Comparison of ENCODE assay signal across 13 cellular contexts in genomic region chr2:174339971-174340399, GRCh38. TPM values are rescaled to one million over a fixed set of nuclear protein-coding genes. Genes with fewer than 3 reads are reported as not detected.
A peak's percentile ranks its signal among the peaks of the same experiment; 100 is the strongest.
DNase-seq lines count a peak whose midpoint lies in the region; ATAC-seq and TF ChIP-seq lines count a peak whose summit lies in the region.
"Had no signal": no experiment of that assay in that cellular context is flagged by ENCODE, and none has a peak within 500 bp of the region (broad histone marks: within the 10 kb centered on the region; RNA-seq: fewer than 3 reads in every experiment).

No MANE protein-coding gene starts in this region.

- TF ChIP-seq CTCF in AG10803 (conservative IDR thresholded peaks at IDR 0.05; ENCODE audit: low read length) (peak; percentile 18; the same call in 1 of the 2 replicates), Calu3 (IDR thresholded peaks at IDR 0.05; ENCODE audit: unreplicated experiment) (no peak)

- intact Hi-C loops in Calu3 (cut with micrococcal nuclease; ENCODE audit: unreplicated experiment), result loop anchor here (5.0 to 10.0 kb wide), 4 partner anchors 385 to 768 kb away; no protein-coding TSS in a partner anchor
- intact Hi-C loops in activated T-helper 1 cell treated with anti-CD3 and anti-CD28 coated beads, Interleukin-12 subunit alpha, Interleukin-12 subunit beta, Interleukin-2, Interleukin-4 antibody, amounts not matched to agents 30 ng/mL and 10 ng/mL and 1 ng/mL, durations not matched to agents 14 hours and 24 hours and 36 hours (cut with micrococcal nuclease), result loop anchor here (2.0 to 10.0 kb wide), 7 partner anchors 181 to 1752 kb away; partner anchors contain the start of gene HOXD13

- peaks cover 11% of the 10 kb centered on the region for H3K36me3 Mint-ChIP-seq in Calu3 (ENCODE audit: insufficient read depth, unreplicated experiment)
- peaks cover 3% of the 10 kb centered on the region for H3K36me3 Mint-ChIP-seq in activated T-helper 1 cell treated with anti-CD3 and anti-CD28 coated beads, Interleukin-12 subunit alpha, Interleukin-12 subunit beta, Interleukin-2, Interleukin-4 antibody, amounts not matched to agents 30 ng/mL and 10 ng/mL and 1 ng/mL, durations not matched to agents 14 hours and 24 hours and 36 hours (ENCODE audit: low read depth)

- no peak overlapping the region for H2BK120ac ChIP-seq in mesendoderm (ENCODE audit: low read depth, low read length)

- peak overlapping the region; percentile 77 for H3K56ac ChIP-seq in mesendoderm (ENCODE audit: low read length)

- H3K79me1 ChIP-seq in mesendoderm (ENCODE audit: low read length), result no peaks in the 10 kb centered on the region

- no CpG with 5 or more reads among the region's 32 CpGs for WGBS in mesendoderm (ENCODE audit: extremely low coverage, insufficient coverage, low lambda C conversion rate)

- H3K9me3 Mint-ChIP-seq in Calu3 (ENCODE audit: low read depth, unreplicated experiment), result no peaks in the 10 kb centered on the region
- H3K9me3 Mint-ChIP-seq in activated T-helper 1 cell treated with anti-CD3 and anti-CD28 coated beads, Interleukin-12 subunit alpha, Interleukin-12 subunit beta, Interleukin-2, Interleukin-4 antibody, amounts not matched to agents 30 ng/mL and 10 ng/mL and 1 ng/mL, durations not matched to agents 14 hours and 24 hours and 36 hours, result no peaks in the 10 kb centered on the region
- H3K9me3 Mint-ChIP-seq: activated CD8-positive, alpha-beta T cell treated with anti-CD3 and anti-CD28 coated beads for 36 hours had no signal

- peak overlapping the region; percentile 62 for H3K4me3 Mint-ChIP-seq in Calu3 (ENCODE audit: low read depth, unreplicated experiment)
- no peak overlapping the region for H3K4me3 Mint-ChIP-seq in activated T-helper 1 cell treated with anti-CD3 and anti-CD28 coated beads, Interleukin-12 subunit alpha, Interleukin-12 subunit beta, Interleukin-2, Interleukin-4 antibody, amounts not matched to agents 30 ng/mL and 10 ng/mL and 1 ng/mL, durations not matched to agents 14 hours and 24 hours and 36 hours
- H3K4me3 Mint-ChIP-seq: activated CD8-positive, alpha-beta T cell treated with anti-CD3 and anti-CD28 coated beads for 36 hours had no signal

- BruUV-seq in Calu3 (replicated peaks; lab: Mats Ljungman, UMichigan), result no TSS peak

- ATAC-seq in HG02759 (IDR thresholded peaks at IDR 0.05; ENCODE audit: unreplicated experiment) (no peak), HG03175 (IDR thresholded peaks at IDR 0.05; ENCODE audit: unreplicated experiment) (no peak)
- ATAC-seq: activated CD8-positive, alpha-beta T cell treated with anti-CD3 and anti-CD28 coated beads for 36 hours had no signal

- CTCF ChIA-PET in Calu3 (lab: Charles Lee), result no interaction called here

- no peak overlapping the region for H4K5ac ChIP-seq in mesendoderm (ENCODE audit: low read length)

- H3K4me3 ChIP-seq in AG10803 (ENCODE audit: low read length), result peak overlapping the region; percentile 48
- no peak overlapping the region for H3K4me3 ChIP-seq in mesendoderm (ENCODE audit: low read length)
- H3K4me3 ChIP-seq in SJCRH30, result no peak overlapping the region
- H3K4me3 ChIP-seq: prostate gland, SJSA1 had no signal

- H3K27ac ChIP-seq in mesendoderm (ENCODE audit: low read depth, low read length) (no peak overlapping the region), SJCRH30 (no peak overlapping the region)
- H3K27ac ChIP-seq: brain microvascular endothelial cell, prostate gland, SJSA1, upper lobe of left lung had no signal

- peaks cover 88% of the 10 kb centered on the region for H3K27me3 Mint-ChIP-seq in Calu3 (ENCODE audit: unreplicated experiment)
- H3K27me3 Mint-ChIP-seq in activated T-helper 1 cell treated with anti-CD3 and anti-CD28 coated beads, Interleukin-12 subunit alpha, Interleukin-12 subunit beta, Interleukin-2, Interleukin-4 antibody, amounts not matched to agents 30 ng/mL and 10 ng/mL and 1 ng/mL, durations not matched to agents 14 hours and 24 hours and 36 hours (ENCODE audit: insufficient read depth), result peaks cover 67% of the 10 kb centered on the region

- no peaks in the 10 kb centered on the region; the same call in 1 of the 2 replicates for H3K9me3 ChIP-seq in SJCRH30 (replicated peaks)
- H3K9me3 ChIP-seq: prostate gland, SJSA1, upper lobe of left lung had no signal

- H3K79me2 ChIP-seq in mesendoderm (ENCODE audit: control insufficient read depth, insufficient read depth, low read length), result no peaks in the 10 kb centered on the region

- H2BK15ac ChIP-seq in mesendoderm (replicated peaks; ENCODE audit: low read depth), result no peak overlapping the region

- H3K18ac ChIP-seq in mesendoderm (ENCODE audit: low read length), result peak overlapping the region; percentile 63

- peaks cover 22% of the 10 kb centered on the region for H3K4me1 Mint-ChIP-seq in Calu3 (ENCODE audit: low read depth, unreplicated experiment)
- peaks cover 39% of the 10 kb centered on the region for H3K4me1 Mint-ChIP-seq in activated T-helper 1 cell treated with anti-CD3 and anti-CD28 coated beads, Interleukin-12 subunit alpha, Interleukin-12 subunit beta, Interleukin-2, Interleukin-4 antibody, amounts not matched to agents 30 ng/mL and 10 ng/mL and 1 ng/mL, durations not matched to agents 14 hours and 24 hours and 36 hours (ENCODE audit: low read depth)

- H3K27me3 ChIP-seq in mesendoderm (ENCODE audit: insufficient read depth, low read length, poor library complexity), result peaks cover 16% of the 10 kb centered on the region
- no peaks in the 10 kb centered on the region for H3K27me3 ChIP-seq in SJCRH30
- H3K27me3 ChIP-seq: SJSA1 had no signal

- H2BK5ac ChIP-seq in mesendoderm (ENCODE audit: low read length), result no peak overlapping the region

- peak overlapping the region; percentile 58 for H3K9ac ChIP-seq in mesendoderm (ENCODE audit: low read length)

- H3K36me3 ChIP-seq in mesendoderm (ENCODE audit: control insufficient read depth, insufficient read depth, low read length) (no peaks in the 10 kb centered on the region), SJCRH30 (peaks cover 2% of the 10 kb centered on the region; the same call in 1 of the 2 replicates)
- H3K36me3 ChIP-seq: brain microvascular endothelial cell, prostate gland, SJSA1, upper lobe of left lung had no signal

- no peak overlapping the region for H2AK5ac ChIP-seq in mesendoderm (ENCODE audit: low read length)

- no peak overlapping the region for H3K23ac ChIP-seq in mesendoderm (ENCODE audit: low read length)

- peak overlapping the region; percentile 46 for H3K4me2 ChIP-seq in mesendoderm (ENCODE audit: low read length)

- H3K27ac Mint-ChIP-seq in Calu3 (ENCODE audit: unreplicated experiment), result no peak overlapping the region
- peak overlapping the region; percentile 81 for H3K27ac Mint-ChIP-seq in activated T-helper 1 cell treated with anti-CD3 and anti-CD28 coated beads, Interleukin-12 subunit alpha, Interleukin-12 subunit beta, Interleukin-2, Interleukin-4 antibody, amounts not matched to agents 30 ng/mL and 10 ng/mL and 1 ng/mL, durations not matched to agents 14 hours and 24 hours and 36 hours
- H3K27ac Mint-ChIP-seq: activated CD8-positive, alpha-beta T cell treated with anti-CD3 and anti-CD28 coated beads for 36 hours had no signal

- no peaks in the 10 kb centered on the region for H3K4me1 ChIP-seq in mesendoderm (ENCODE audit: control insufficient read depth, low read depth, low read length)
- no peaks in the 10 kb centered on the region for H3K4me1 ChIP-seq in SJCRH30
- H3K4me1 ChIP-seq: prostate gland had no signal

- no peak overlapping the region for H4K8ac ChIP-seq in mesendoderm (ENCODE audit: low read depth, low read length)

- DNase-seq in AG10803 (ENCODE audit: low read depth) (no peak), Calu3 (no peak), mesendoderm (peak; percentile 54), SJCRH30 (no peak)
- DNase-seq in activated T-helper 1 cell treated with anti-CD3 and anti-CD28 coated beads, Interleukin-12 subunit alpha, Interleukin-12 subunit beta, Interleukin-2, Interleukin-4 antibody, amounts not matched to agents 30 ng/mL and 10 ng/mL and 1 ng/mL, durations not matched to agents 14 hours and 24 hours and 36 hours (ENCODE audit: low spot score), result no peak
- DNase-seq: activated CD8-positive, alpha-beta T cell treated with anti-CD3 and anti-CD28 coated beads for 36 hours; brain microvascular endothelial cell had no signal

- no peak overlapping the region for H3K4ac ChIP-seq in mesendoderm (ENCODE audit: low read depth, low read length)

RNA-seq across cellular contexts. Expression of gene SP9, which starts 5.2 kb away (rescaled TPM):
- not detected in 2 replicates for total RNA-seq in Calu3 (2022)
- not detected in 2 replicates for total RNA-seq in activated T-helper 1 cell treated with anti-CD3 and anti-CD28 coated beads, Interleukin-12 subunit alpha, Interleukin-12 subunit beta, Interleukin-2, Interleukin-4 antibody, amounts not matched to agents 30 ng/mL and 10 ng/mL and 1 ng/mL, durations not matched to agents 14 hours and 24 hours and 36 hours
- 0.08 TPM for polyA plus RNA-seq in mesendoderm (2013, experiment 1 of 2)
- 0.15 TPM for polyA plus RNA-seq in mesendoderm (2013, experiment 2 of 2)
- total RNA-seq in SJCRH30 (2014; rRNA removed; shearing (Covaris generic)), result 4.1 TPM in 2 replicates
- total RNA-seq: activated CD8-positive, alpha-beta T cell treated with anti-CD3 and anti-CD28 coated beads for 36 hours; kidney epithelial cell; upper lobe of left lung had no signal

RNA-seq across cellular contexts. Expression of gene SCRN3, which starts 55.5 kb away (rescaled TPM):
- total RNA-seq in Calu3 (2022), result 25.6 and 31.5 TPM in 2 replicates
- total RNA-seq in activated T-helper 1 cell treated with anti-CD3 and anti-CD28 coated beads, Interleukin-12 subunit alpha, Interleukin-12 subunit beta, Interleukin-2, Interleukin-4 antibody, amounts not matched to agents 30 ng/mL and 10 ng/mL and 1 ng/mL, durations not matched to agents 14 hours and 24 hours and 36 hours, result 14.0 and 19.8 TPM in 2 replicates
- 5.0 TPM for polyA plus RNA-seq in mesendoderm (2013, experiment 1 of 2)
- polyA plus RNA-seq in mesendoderm (2013, experiment 2 of 2), result 4.9 TPM
- 14.4 and 15.2 TPM in 2 replicates for total RNA-seq in SJCRH30 (2014; rRNA removed; shearing (Covaris generic))
